Comparison of ENCODE assay signal across 8 cellular contexts in the genomic region with DNA sequence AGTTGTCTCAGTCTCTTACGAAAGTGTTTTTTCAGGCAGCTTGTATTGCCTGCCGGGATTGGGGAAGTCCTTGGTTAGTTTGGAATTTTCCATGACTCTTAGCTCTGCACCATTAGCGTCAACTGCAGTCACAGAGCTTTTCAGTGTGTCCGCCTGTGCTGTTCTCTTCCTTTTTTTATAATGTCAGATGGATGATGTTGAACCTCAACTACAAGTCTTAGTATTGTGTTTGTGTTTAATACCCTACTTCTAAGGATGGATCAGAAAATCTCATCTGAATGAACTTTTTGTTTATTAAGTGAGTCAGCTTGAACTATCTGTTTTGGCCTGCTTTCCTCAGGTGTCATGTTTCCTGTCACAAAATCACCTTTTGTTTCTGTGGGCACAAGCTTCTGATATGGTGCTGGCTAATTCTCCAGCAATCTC. TPM values are rescaled to one million over a fixed set of nuclear protein-coding genes. Genes with fewer than 3 reads are reported as not detected.
A peak's percentile ranks its signal among the peaks of the same experiment; 100 is the strongest.
DNase-seq lines count a peak whose midpoint lies in the region; ATAC-seq and TF ChIP-seq lines count a peak whose summit lies in the region.

No MANE protein-coding gene starts in this region.

- DNase-seq in AG08396 (ENCODE audit: low spot score) (peak; percentile 42), KBM-7 (peak; percentile 46), dermis blood vessel endothelial cell (peak; percentile 70), medulla oblongata (ENCODE audit: extremely low spot score) (peak; percentile 78), ureter (ENCODE audit: low spot score) (peak; percentile 3), NCI-H524 (lab: John Stamatoyannopoulos, UW) (no peak)

- in situ Hi-C loops in KBM-7 (cut with MboI; ENCODE audit: low pct_unique_long_range_greater_than_20kb, low sequenced_read_pairs): no loop called here

- ATAC-seq in GM18498 (IDR thresholded peaks at IDR 0.05; ENCODE audit: unreplicated experiment) (no peak), GM18505 (IDR thresholded peaks at IDR 0.05; ENCODE audit: unreplicated experiment) (no peak)

- TF ChIP-seq POLR2A in GM18505 (IDR thresholded peaks at IDR 0.05; ENCODE audit: borderline replicate concordance, extremely low read depth, insufficient read depth, insufficient read length): no peak

RNA-seq across cellular contexts. Expression of gene ATP6V0E1, which starts 33.1 kb away (rescaled TPM):
- total RNA-seq in dermis blood vessel endothelial cell (213 and 253 TPM in 2 replicates), ureter (208 TPM)

RNA-seq across cellular contexts. Expression of gene CREBRF, which starts 39.5 kb away (rescaled TPM):
- total RNA-seq in dermis blood vessel endothelial cell (25.5 and 31.7 TPM in 2 replicates), ureter (36.5 TPM)

RNA-seq across cellular contexts. Expression of gene RPL26L1, which starts 57.4 kb away (rescaled TPM):
- total RNA-seq in dermis blood vessel endothelial cell (28.4 and 31.4 TPM in 2 replicates), ureter (26.2 TPM)

Comparison
In these comparisons a context has a peak if more than half of its experiments do, and no peak if none do; other contexts are left out.
1. DNase-seq: peak in AG08396 (single experiment), KBM-7 (single experiment), dermis blood vessel endothelial cell (single experiment), medulla oblongata (single experiment) and ureter (single experiment); none in NCI-H524 (0 of 2).